1 cellular context compared by ENCODE assay signal in the genomic region with DNA sequence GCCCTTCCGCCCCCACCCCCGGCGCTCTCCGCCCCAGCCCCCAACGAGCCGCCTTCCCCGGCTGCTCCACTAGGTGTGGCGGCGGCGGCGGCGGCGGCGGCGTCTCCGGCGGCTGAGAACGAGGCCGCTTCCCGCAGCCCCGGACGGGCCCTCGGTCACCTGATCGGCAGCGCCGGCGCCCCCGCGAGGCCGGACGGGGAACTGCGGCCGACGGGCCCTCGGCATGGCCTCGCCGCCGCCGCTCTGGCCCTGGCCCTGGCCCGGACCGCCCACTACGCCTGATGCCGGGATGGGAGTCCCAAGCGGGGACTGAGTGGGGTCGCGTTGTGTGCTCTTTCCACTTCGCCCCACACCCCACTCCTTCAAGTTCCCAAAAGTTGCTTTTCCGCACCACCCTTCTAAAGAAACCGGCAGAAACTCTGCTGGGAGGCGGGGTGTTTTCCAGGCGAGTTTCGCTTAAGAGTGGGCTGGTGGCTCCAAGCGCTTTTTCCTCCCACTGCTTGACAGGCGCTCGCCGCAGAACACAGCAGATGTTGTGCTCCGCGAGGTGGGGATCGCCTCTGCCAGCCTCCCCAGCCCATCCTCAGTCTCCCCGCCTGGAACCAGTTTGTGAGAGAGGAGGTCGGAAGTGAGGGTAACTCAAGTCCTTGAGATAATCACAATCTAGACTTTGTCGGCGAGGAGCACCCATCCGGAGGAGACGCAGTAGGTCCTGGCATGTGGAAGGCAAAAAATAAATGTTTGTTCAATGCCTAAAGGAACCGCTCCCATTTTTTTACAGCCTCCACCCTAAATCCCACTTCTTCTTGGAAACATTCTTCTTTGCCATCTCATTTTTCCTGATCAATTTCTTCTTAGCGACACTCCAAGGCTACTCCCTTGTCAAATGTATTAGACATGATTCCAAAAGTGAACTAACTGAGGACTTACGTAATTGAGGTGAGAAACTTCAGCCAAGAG.
TF ChIP-seq lines count a peak whose summit lies in the region.

A gene with protein sequence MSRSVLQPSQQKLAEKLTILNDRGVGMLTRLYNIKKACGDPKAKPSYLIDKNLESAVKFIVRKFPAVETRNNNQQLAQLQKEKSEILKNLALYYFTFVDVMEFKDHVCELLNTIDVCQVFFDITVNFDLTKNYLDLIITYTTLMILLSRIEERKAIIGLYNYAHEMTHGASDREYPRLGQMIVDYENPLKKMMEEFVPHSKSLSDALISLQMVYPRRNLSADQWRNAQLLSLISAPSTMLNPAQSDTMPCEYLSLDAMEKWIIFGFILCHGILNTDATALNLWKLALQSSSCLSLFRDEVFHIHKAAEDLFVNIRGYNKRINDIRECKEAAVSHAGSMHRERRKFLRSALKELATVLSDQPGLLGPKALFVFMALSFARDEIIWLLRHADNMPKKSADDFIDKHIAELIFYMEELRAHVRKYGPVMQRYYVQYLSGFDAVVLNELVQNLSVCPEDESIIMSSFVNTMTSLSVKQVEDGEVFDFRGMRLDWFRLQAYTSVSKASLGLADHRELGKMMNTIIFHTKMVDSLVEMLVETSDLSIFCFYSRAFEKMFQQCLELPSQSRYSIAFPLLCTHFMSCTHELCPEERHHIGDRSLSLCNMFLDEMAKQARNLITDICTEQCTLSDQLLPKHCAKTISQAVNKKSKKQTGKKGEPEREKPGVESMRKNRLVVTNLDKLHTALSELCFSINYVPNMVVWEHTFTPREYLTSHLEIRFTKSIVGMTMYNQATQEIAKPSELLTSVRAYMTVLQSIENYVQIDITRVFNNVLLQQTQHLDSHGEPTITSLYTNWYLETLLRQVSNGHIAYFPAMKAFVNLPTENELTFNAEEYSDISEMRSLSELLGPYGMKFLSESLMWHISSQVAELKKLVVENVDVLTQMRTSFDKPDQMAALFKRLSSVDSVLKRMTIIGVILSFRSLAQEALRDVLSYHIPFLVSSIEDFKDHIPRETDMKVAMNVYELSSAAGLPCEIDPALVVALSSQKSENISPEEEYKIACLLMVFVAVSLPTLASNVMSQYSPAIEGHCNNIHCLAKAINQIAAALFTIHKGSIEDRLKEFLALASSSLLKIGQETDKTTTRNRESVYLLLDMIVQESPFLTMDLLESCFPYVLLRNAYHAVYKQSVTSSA (minus strand): TSS at position 117 of the 960 bp plus-strand sequence. CDS start 358 bp downstream, outside the sequence.

TF ChIP-seq in WTC11, 78 proteins besides CTCF, POLR2A, EP300 and RAD21 (continued from another document):
- TF ChIP-seq, protein P1, sequence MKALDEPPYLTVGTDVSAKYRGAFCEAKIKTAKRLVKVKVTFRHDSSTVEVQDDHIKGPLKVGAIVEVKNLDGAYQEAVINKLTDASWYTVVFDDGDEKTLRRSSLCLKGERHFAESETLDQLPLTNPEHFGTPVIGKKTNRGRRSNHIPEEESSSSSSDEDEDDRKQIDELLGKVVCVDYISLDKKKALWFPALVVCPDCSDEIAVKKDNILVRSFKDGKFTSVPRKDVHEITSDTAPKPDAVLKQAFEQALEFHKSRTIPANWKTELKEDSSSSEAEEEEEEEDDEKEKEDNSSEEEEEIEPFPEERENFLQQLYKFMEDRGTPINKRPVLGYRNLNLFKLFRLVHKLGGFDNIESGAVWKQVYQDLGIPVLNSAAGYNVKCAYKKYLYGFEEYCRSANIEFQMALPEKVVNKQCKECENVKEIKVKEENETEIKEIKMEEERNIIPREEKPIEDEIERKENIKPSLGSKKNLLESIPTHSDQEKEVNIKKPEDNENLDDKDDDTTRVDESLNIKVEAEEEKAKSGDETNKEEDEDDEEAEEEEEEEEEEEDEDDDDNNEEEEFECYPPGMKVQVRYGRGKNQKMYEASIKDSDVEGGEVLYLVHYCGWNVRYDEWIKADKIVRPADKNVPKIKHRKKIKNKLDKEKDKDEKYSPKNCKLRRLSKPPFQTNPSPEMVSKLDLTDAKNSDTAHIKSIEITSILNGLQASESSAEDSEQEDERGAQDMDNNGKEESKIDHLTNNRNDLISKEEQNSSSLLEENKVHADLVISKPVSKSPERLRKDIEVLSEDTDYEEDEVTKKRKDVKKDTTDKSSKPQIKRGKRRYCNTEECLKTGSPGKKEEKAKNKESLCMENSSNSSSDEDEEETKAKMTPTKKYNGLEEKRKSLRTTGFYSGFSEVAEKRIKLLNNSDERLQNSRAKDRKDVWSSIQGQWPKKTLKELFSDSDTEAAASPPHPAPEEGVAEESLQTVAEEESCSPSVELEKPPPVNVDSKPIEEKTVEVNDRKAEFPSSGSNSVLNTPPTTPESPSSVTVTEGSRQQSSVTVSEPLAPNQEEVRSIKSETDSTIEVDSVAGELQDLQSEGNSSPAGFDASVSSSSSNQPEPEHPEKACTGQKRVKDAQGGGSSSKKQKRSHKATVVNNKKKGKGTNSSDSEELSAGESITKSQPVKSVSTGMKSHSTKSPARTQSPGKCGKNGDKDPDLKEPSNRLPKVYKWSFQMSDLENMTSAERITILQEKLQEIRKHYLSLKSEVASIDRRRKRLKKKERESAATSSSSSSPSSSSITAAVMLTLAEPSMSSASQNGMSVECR (CRISPR knock-in tag; IDR thresholded peaks at IDR 0.05; ENCODE audit: borderline replicate concordance), result peak; percentile 20; the same call in 1 of the 2 replicates
- TF ChIP-seq KAT7 (CRISPR knock-in tag; IDR thresholded peaks at IDR 0.05; ENCODE audit: borderline replicate concordance) (peak; percentile 12; the same call in 1 of the 2 replicates), ZNF232 (CRISPR knock-in tag; IDR thresholded peaks at IDR 0.05) (peak; percentile 15; the same call in 1 of the 2 replicates), ZNF121 (CRISPR knock-in tag; IDR thresholded peaks at IDR 0.05) (no peak), RELA (CRISPR knock-in tag; IDR thresholded peaks at IDR 0.05; ENCODE audit: borderline replicate concordance) (no peak), SP1 (CRISPR knock-in tag; conservative IDR thresholded peaks at IDR 0.05) (peak; percentile 44; the same call in 1 of the 2 replicates), GRHL2 (CRISPR knock-in tag; IDR thresholded peaks at IDR 0.05; ENCODE audit: insufficient replicate concordance, severe bottlenecking) (no peak), NFYB (CRISPR knock-in tag; conservative IDR thresholded peaks at IDR 0.05; ENCODE audit: low read depth) (no peak), FOXP1 (CRISPR knock-in tag; IDR thresholded peaks at IDR 0.05; ENCODE audit: borderline replicate concordance) (0 out of 2 replicates have a peak, but pooled peaks have one; percentile 73)
- TF ChIP-seq, protein P2, sequence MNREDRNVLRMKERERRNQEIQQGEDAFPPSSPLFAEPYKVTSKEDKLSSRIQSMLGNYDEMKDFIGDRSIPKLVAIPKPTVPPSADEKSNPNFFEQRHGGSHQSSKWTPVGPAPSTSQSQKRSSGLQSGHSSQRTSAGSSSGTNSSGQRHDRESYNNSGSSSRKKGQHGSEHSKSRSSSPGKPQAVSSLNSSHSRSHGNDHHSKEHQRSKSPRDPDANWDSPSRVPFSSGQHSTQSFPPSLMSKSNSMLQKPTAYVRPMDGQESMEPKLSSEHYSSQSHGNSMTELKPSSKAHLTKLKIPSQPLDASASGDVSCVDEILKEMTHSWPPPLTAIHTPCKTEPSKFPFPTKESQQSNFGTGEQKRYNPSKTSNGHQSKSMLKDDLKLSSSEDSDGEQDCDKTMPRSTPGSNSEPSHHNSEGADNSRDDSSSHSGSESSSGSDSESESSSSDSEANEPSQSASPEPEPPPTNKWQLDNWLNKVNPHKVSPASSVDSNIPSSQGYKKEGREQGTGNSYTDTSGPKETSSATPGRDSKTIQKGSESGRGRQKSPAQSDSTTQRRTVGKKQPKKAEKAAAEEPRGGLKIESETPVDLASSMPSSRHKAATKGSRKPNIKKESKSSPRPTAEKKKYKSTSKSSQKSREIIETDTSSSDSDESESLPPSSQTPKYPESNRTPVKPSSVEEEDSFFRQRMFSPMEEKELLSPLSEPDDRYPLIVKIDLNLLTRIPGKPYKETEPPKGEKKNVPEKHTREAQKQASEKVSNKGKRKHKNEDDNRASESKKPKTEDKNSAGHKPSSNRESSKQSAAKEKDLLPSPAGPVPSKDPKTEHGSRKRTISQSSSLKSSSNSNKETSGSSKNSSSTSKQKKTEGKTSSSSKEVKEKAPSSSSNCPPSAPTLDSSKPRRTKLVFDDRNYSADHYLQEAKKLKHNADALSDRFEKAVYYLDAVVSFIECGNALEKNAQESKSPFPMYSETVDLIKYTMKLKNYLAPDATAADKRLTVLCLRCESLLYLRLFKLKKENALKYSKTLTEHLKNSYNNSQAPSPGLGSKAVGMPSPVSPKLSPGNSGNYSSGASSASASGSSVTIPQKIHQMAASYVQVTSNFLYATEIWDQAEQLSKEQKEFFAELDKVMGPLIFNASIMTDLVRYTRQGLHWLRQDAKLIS (CRISPR knock-in tag; IDR thresholded peaks at IDR 0.05; ENCODE audit: borderline replicate concordance), result no peak
- TF ChIP-seq, protein P3, sequence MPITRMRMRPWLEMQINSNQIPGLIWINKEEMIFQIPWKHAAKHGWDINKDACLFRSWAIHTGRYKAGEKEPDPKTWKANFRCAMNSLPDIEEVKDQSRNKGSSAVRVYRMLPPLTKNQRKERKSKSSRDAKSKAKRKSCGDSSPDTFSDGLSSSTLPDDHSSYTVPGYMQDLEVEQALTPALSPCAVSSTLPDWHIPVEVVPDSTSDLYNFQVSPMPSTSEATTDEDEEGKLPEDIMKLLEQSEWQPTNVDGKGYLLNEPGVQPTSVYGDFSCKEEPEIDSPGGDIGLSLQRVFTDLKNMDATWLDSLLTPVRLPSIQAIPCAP (CRISPR knock-in tag; IDR thresholded peaks at IDR 0.05), result no peak
- TF ChIP-seq, protein P4, sequence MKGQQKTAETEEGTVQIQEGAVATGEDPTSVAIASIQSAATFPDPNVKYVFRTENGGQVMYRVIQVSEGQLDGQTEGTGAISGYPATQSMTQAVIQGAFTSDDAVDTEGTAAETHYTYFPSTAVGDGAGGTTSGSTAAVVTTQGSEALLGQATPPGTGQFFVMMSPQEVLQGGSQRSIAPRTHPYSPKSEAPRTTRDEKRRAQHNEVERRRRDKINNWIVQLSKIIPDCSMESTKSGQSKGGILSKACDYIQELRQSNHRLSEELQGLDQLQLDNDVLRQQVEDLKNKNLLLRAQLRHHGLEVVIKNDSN (CRISPR knock-in tag; IDR thresholded peaks at IDR 0.05), result peak; percentile 79
- TF ChIP-seq, protein P5, sequence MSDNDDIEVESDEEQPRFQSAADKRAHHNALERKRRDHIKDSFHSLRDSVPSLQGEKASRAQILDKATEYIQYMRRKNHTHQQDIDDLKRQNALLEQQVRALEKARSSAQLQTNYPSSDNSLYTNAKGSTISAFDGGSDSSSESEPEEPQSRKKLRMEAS (CRISPR knock-in tag; IDR thresholded peaks at IDR 0.05), result peak; percentile 38; the same call in 1 of the 2 replicates
- TF ChIP-seq, protein P6, sequence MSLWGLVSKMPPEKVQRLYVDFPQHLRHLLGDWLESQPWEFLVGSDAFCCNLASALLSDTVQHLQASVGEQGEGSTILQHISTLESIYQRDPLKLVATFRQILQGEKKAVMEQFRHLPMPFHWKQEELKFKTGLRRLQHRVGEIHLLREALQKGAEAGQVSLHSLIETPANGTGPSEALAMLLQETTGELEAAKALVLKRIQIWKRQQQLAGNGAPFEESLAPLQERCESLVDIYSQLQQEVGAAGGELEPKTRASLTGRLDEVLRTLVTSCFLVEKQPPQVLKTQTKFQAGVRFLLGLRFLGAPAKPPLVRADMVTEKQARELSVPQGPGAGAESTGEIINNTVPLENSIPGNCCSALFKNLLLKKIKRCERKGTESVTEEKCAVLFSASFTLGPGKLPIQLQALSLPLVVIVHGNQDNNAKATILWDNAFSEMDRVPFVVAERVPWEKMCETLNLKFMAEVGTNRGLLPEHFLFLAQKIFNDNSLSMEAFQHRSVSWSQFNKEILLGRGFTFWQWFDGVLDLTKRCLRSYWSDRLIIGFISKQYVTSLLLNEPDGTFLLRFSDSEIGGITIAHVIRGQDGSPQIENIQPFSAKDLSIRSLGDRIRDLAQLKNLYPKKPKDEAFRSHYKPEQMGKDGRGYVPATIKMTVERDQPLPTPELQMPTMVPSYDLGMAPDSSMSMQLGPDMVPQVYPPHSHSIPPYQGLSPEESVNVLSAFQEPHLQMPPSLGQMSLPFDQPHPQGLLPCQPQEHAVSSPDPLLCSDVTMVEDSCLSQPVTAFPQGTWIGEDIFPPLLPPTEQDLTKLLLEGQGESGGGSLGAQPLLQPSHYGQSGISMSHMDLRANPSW (CRISPR knock-in tag; conservative IDR thresholded peaks at IDR 0.05; ENCODE audit: low read depth), result no peak
- TF ChIP-seq, protein P7, sequence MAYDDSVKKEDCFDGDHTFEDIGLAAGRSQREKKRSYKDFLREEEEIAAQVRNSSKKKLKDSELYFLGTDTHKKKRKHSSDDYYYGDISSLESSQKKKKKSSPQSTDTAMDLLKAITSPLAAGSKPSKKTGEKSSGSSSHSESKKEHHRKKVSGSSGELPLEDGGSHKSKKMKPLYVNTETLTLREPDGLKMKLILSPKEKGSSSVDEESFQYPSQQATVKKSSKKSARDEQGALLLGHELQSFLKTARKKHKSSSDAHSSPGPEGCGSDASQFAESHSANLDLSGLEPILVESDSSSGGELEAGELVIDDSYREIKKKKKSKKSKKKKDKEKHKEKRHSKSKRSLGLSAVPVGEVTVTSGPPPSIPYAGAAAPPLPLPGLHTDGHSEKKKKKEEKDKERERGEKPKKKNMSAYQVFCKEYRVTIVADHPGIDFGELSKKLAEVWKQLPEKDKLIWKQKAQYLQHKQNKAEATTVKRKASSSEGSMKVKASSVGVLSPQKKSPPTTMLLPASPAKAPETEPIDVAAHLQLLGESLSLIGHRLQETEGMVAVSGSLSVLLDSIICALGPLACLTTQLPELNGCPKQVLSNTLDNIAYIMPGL (CRISPR knock-in tag; IDR thresholded peaks at IDR 0.05), result peak; percentile 96
- TF ChIP-seq, protein P8, sequence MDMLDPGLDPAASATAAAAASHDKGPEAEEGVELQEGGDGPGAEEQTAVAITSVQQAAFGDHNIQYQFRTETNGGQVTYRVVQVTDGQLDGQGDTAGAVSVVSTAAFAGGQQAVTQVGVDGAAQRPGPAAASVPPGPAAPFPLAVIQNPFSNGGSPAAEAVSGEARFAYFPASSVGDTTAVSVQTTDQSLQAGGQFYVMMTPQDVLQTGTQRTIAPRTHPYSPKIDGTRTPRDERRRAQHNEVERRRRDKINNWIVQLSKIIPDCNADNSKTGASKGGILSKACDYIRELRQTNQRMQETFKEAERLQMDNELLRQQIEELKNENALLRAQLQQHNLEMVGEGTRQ (CRISPR knock-in tag; IDR thresholded peaks at IDR 0.05), result peak; percentile 95
